Comparison of ENCODE assay signal across 31 cellular contexts in the genomic region with DNA sequence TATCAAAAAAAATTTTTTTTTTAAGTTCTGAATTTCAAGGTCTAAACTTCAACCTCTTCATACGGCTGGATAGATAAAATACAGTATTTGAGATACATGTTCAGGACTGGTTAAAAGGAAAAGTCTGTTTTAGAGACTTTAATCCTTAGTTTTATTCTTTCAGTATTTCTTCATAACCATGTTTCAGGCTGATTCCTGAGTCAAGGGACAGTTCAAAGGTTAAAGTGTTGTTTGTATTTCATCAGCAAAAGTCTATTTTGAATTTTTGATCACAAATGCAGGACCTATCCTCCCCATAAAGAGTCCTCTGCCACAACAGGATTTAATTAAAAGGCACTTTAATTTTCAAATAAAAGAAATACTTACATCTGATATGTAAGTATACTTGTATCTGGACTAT.
"Had no signal": no experiment of that assay in that cellular context is flagged by ENCODE, and none has a peak within 500 bp of the region (broad histone marks: within the 10 kb centered on the region; RNA-seq: fewer than 3 reads in every experiment).

No MANE protein-coding gene starts in this region.

- H3K9me3 ChIP-seq: esophagus muscularis mucosa, heart left ventricle, left lung, ovary, prostate gland, sigmoid colon, stomach, thyroid gland, upper lobe of left lung, vagina had no signal

- H3K27me3 ChIP-seq: esophagus muscularis mucosa, foreskin keratinocyte, heart left ventricle, left lung, ovary, sigmoid colon, stomach, thyroid gland, upper lobe of left lung, vagina had no signal

- H3K36me3 ChIP-seq: left lung, ovary, prostate gland, sigmoid colon, thyroid gland, vagina had no signal

- H3K27me3 Mint-ChIP-seq: activated naive CD8-positive, alpha-beta T cell treated with anti-CD3 and anti-CD28 coated beads for 36 hours; stimulated activated naive B cell treated with anti-CD40 and anti-IgM and Interleukin-4, amounts not matched to agents 10 μg/mL and 1 μg/mL and 100 μg/mL, for 72 hours had no signal

- H3K27ac ChIP-seq: esophagus muscularis mucosa, foreskin keratinocyte, heart left ventricle, left lung, ovary, prostate gland, sigmoid colon, stomach, thyroid gland, upper lobe of left lung, vagina had no signal

- ATAC-seq: foreskin keratinocyte; heart left ventricle; left lung; stimulated activated naive B cell treated with anti-CD40 and anti-IgM and Interleukin-4, amounts not matched to agents 10 μg/mL and 1 μg/mL and 100 μg/mL, for 72 hours had no signal

- H3K4me3 Mint-ChIP-seq: activated naive CD4-positive, alpha-beta T cell treated with anti-CD3 and anti-CD28 coated beads for 36 hours; activated naive CD8-positive, alpha-beta T cell treated with anti-CD3 and anti-CD28 coated beads for 36 hours; activated T-helper 1 cell treated with anti-CD3 and anti-CD28 coated beads, Interleukin-12 subunit alpha, Interleukin-12 subunit beta, Interleukin-2, Interleukin-4 antibody, amounts not matched to agents 30 ng/mL and 10 ng/mL and 1 ng/mL, durations not matched to agents 14 hours and 24 hours and 36 hours; endodermal cell; nephron; stimulated activated naive B cell treated with anti-CD40 and anti-IgM and Interleukin-4, amounts not matched to agents 10 μg/mL and 1 μg/mL and 100 μg/mL, for 72 hours had no signal

- DNase-seq: activated CD4-positive, alpha-beta T cell treated with anti-CD3 and anti-CD28 coated beads for 4 hours; activated CD4-positive, alpha-beta T cell treated with anti-CD3 and anti-CD28 coated beads, Interleukin-2, amount 50 U/mL, for 48 hours; activated CD8-positive, alpha-beta memory T cell treated with anti-CD3 and anti-CD28 coated beads for 24 hours; activated effector memory CD4-positive, alpha-beta T cell treated with anti-CD3 and anti-CD28 coated beads, Interleukin-2, amount 50 U/mL, for 16 hours; activated naive CD4-positive, alpha-beta T cell treated with anti-CD3 and anti-CD28 coated beads for 36 hours; activated naive CD8-positive, alpha-beta T cell treated with anti-CD3 and anti-CD28 coated beads for 36 hours; activated T-cell treated with anti-CD3 and anti-CD28 coated beads, Interleukin-2, amount 50 U/mL, for 1 hour; caudate nucleus; cortex of kidney; endodermal cell; foreskin keratinocyte; heart left ventricle; kidney glomerular epithelial cell; left lung; ovary; retina; sigmoid colon; stimulated activated CD4-positive, alpha-beta T cell treated with anti-CD3 and anti-CD28 coated beads, Interleukin-1b, Interleukin-23, amount 100 ng/mL, for 48 hours; stimulated activated CD4-positive, alpha-beta T cell treated with anti-CD3 and anti-CD28 coated beads, Interleukin-4, amount 100 ng/mL, for 4 hours; stimulated activated CD8-positive, alpha-beta memory T cell treated with anti-CD3 and anti-CD28 coated beads, Interleukin-4, amount 100 ng/mL, for 48 hours; stimulated activated naive B cell treated with anti-CD40 and anti-IgM and Interleukin-4, amounts not matched to agents 10 μg/mL and 1 μg/mL and 100 μg/mL, for 72 hours; stomach; thyroid gland; upper lobe of left lung had no signal

- H3K27ac Mint-ChIP-seq: activated naive CD4-positive, alpha-beta T cell treated with anti-CD3 and anti-CD28 coated beads for 36 hours; activated naive CD8-positive, alpha-beta T cell treated with anti-CD3 and anti-CD28 coated beads for 36 hours; activated T-helper 1 cell treated with anti-CD3 and anti-CD28 coated beads, Interleukin-12 subunit alpha, Interleukin-12 subunit beta, Interleukin-2, Interleukin-4 antibody, amounts not matched to agents 30 ng/mL and 10 ng/mL and 1 ng/mL, durations not matched to agents 14 hours and 24 hours and 36 hours; endodermal cell; stimulated activated naive B cell treated with anti-CD40 and anti-IgM and Interleukin-4, amounts not matched to agents 10 μg/mL and 1 μg/mL and 100 μg/mL, for 72 hours had no signal

- H3K9me3 Mint-ChIP-seq: activated naive CD4-positive, alpha-beta T cell treated with anti-CD3 and anti-CD28 coated beads for 36 hours; activated naive CD8-positive, alpha-beta T cell treated with anti-CD3 and anti-CD28 coated beads for 36 hours; activated T-helper 1 cell treated with anti-CD3 and anti-CD28 coated beads, Interleukin-12 subunit alpha, Interleukin-12 subunit beta, Interleukin-2, Interleukin-4 antibody, amounts not matched to agents 30 ng/mL and 10 ng/mL and 1 ng/mL, durations not matched to agents 14 hours and 24 hours and 36 hours; endodermal cell; nephron had no signal

- H3K4me1 ChIP-seq: esophagus muscularis mucosa, foreskin keratinocyte, heart left ventricle, left lung, prostate gland, sigmoid colon, stomach, thyroid gland, upper lobe of left lung, vagina had no signal

- H3K4me3 ChIP-seq: esophagus muscularis mucosa, heart left ventricle, left lung, lung, ovary, prostate gland, sigmoid colon, smooth muscle cell, stomach, thyroid gland, upper lobe of left lung, vagina had no signal

- H3K4me1 Mint-ChIP-seq: nephron had no signal

- H3K4me2 ChIP-seq: smooth muscle cell had no signal
